In genomic region chr10:126686732-126687693, GRCh38 we compare ENCODE assay signal across 27 cellular contexts. TPM values are rescaled to one million over a fixed set of nuclear protein-coding genes. Genes with fewer than 3 reads are reported as not detected.
A peak's percentile ranks its signal among the peaks of the same experiment; 100 is the strongest.
DNase-seq lines count a peak whose midpoint lies in the region; ATAC-seq lines count a peak whose summit lies in the region.
"Had no signal": no experiment of that assay in that cellular context is flagged by ENCODE, and none has a peak within 500 bp of the region (broad histone marks: within the 10 kb centered on the region; RNA-seq: fewer than 3 reads in every experiment).

No MANE protein-coding gene starts in this region.

- DNase-seq in left ventricle myocardium superior (no peak), right cardiac atrium (no peak), islet precursor cell (peak; percentile 67), T-cell (no peak), NCI-H1436 (lab: John Stamatoyannopoulos, UW) (no peak), RKO (ENCODE audit: low spot score) (no peak)
- no peak for DNase-seq in stimulated activated naive CD8-positive, alpha-beta T cell treated with anti-CD3 and anti-CD28 coated beads, Interleukin-15, amount 100 ng/mL, for 72 hours
- DNase-seq: activated CD4-positive, alpha-beta T cell treated with anti-CD3 and anti-CD28 coated beads for 36 hours; activated naive CD4-positive, alpha-beta T cell; activated T-cell treated with anti-CD3 and anti-CD28 coated beads, Interleukin-2, amount 50 U/mL, for 48 hours; colonic mucosa; GF-D8; GOT3; kidney; NCI-H1105; NCI-H2081 treated with DMSO at 0.1 percent for 48 hours; pancreas; PC-9; SIG-M5; sigmoid colon; T-helper 1 cell; upper lobe of left lung had no signal

- POLR2A ChIA-PET in T-cell (lab: Charles Lee), result no interaction called here

- H3K27me3 ChIP-seq in right cardiac atrium (ENCODE audit: control insufficient read depth, insufficient read depth) (no peaks in the 10 kb centered on the region), neuron (ENCODE audit: insufficient read depth, low read length) (no peaks in the 10 kb centered on the region)
- H3K27me3 ChIP-seq: colonic mucosa, pancreas, sigmoid colon, upper lobe of left lung had no signal

- H3K9me3 ChIP-seq in right cardiac atrium (ENCODE audit: control insufficient read depth, low read length), result no peaks in the 10 kb centered on the region
- H3K9me3 ChIP-seq in neuron (ENCODE audit: low read length), result no peaks in the 10 kb centered on the region
- H3K9me3 ChIP-seq: colonic mucosa, pancreas had no signal

- ATAC-seq in left ventricle myocardium superior (peak; percentile 41), right cardiac atrium (no peak), T-cell (replicated peaks in 1 of 4) (no peak)
- no peak for ATAC-seq in stimulated activated naive CD8-positive, alpha-beta T cell treated with anti-CD3 and anti-CD28 coated beads, Interleukin-15, amount 100 ng/mL, for 72 hours
- ATAC-seq: activated CD4-positive, alpha-beta T cell treated with anti-CD3 and anti-CD28 coated beads for 36 hours; gastroesophageal sphincter; pancreas had no signal

- intact Hi-C loops in left ventricle myocardium superior (cut with micrococcal nuclease) (no loop called here), right cardiac atrium (cut with DNase I) (no loop called here)

- CTCF ChIA-PET in T-cell (lab: Charles Lee), result no interaction called here

- peaks cover 0 to 4% (median 3%) of the 10 kb centered on the region in 3 donors for H3K9me3 Mint-ChIP-seq in T-cell
- H3K9me3 Mint-ChIP-seq in stimulated activated naive CD8-positive, alpha-beta T cell treated with anti-CD3 and anti-CD28 coated beads, Interleukin-15, amount 100 ng/mL, for 72 hours, result peaks cover 0 to 4% of the 10 kb centered on the region in 2 donors

- no peak overlapping the region for H3K4me3 Mint-ChIP-seq in T-cell
- no peak overlapping the region for H3K4me3 Mint-ChIP-seq in stimulated activated naive CD8-positive, alpha-beta T cell treated with anti-CD3 and anti-CD28 coated beads, Interleukin-15, amount 100 ng/mL, for 72 hours
- H3K4me3 Mint-ChIP-seq: activated CD4-positive, alpha-beta T cell treated with anti-CD3 and anti-CD28 coated beads for 36 hours had no signal

- WGBS in right cardiac atrium, result 58% methylated on average over 18 of the region's 18 CpGs

- H3K27ac ChIP-seq in right cardiac atrium (ENCODE audit: low read length), result no peak overlapping the region
- H3K27ac ChIP-seq: colonic mucosa, gastroesophageal sphincter, pancreas, PC-9, sigmoid colon, upper lobe of left lung had no signal

- no peaks in the 10 kb centered on the region for H3K36me3 ChIP-seq in neuron (ENCODE audit: insufficient read depth, low read length)
- H3K36me3 ChIP-seq: colonic mucosa, gastroesophageal sphincter, pancreas, sigmoid colon, upper lobe of left lung had no signal

- H3K4me1 ChIP-seq in right cardiac atrium (ENCODE audit: control insufficient read depth, insufficient read depth, low read length) (no peaks in the 10 kb centered on the region), neuron (ENCODE audit: insufficient read depth, low read length) (no peaks in the 10 kb centered on the region)
- H3K4me1 ChIP-seq: colonic mucosa, gastroesophageal sphincter, pancreas, sigmoid colon, upper lobe of left lung had no signal

- H2AFZ ChIP-seq in neuron (ENCODE audit: low read depth, low read length), result peak overlapping the region; percentile 43
- H2AFZ ChIP-seq: PC-9 had no signal

- no peak overlapping the region for H3K27ac Mint-ChIP-seq in T-cell
- no peak overlapping the region for H3K27ac Mint-ChIP-seq in stimulated activated naive CD8-positive, alpha-beta T cell treated with anti-CD3 and anti-CD28 coated beads, Interleukin-15, amount 100 ng/mL, for 72 hours
- H3K27ac Mint-ChIP-seq: activated CD4-positive, alpha-beta T cell treated with anti-CD3 and anti-CD28 coated beads for 36 hours had no signal

- H3K27me3 Mint-ChIP-seq in T-cell, result peaks cover 0 to 5% of the 10 kb centered on the region in 2 donors
- H3K27me3 Mint-ChIP-seq in stimulated activated naive CD8-positive, alpha-beta T cell treated with anti-CD3 and anti-CD28 coated beads, Interleukin-15, amount 100 ng/mL, for 72 hours, result no peaks in the 10 kb centered on the region
- H3K27me3 Mint-ChIP-seq: activated CD4-positive, alpha-beta T cell treated with anti-CD3 and anti-CD28 coated beads for 36 hours had no signal

- H3K36me3 Mint-ChIP-seq in T-cell, result no peaks in the 10 kb centered on the region

- H3K4me3 ChIP-seq in right cardiac atrium (ENCODE audit: low read length), result no peak overlapping the region
- no peak overlapping the region for H3K4me3 ChIP-seq in neuron (ENCODE audit: low read length)
- H3K4me3 ChIP-seq: colonic mucosa, gastroesophageal sphincter, pancreas, PC-9, sigmoid colon, upper lobe of left lung had no signal

- H3K4me1 Mint-ChIP-seq in T-cell, result no peaks in the 10 kb centered on the region
- no peaks in the 10 kb centered on the region for H3K4me1 Mint-ChIP-seq in stimulated activated naive CD8-positive, alpha-beta T cell treated with anti-CD3 and anti-CD28 coated beads, Interleukin-15, amount 100 ng/mL, for 72 hours
- H3K4me1 Mint-ChIP-seq: activated CD4-positive, alpha-beta T cell treated with anti-CD3 and anti-CD28 coated beads for 36 hours had no signal

RNA-seq across cellular contexts. Expression of gene C10orf90, which starts 16.5 kb away (rescaled TPM):
- total RNA-seq in left ventricle myocardium superior (not detected), right cardiac atrium (under 1 TPM in 1 of 4 donors, not detected in 3; 0.22 TPM), T-cell (not detected)
- not detected for polyA plus RNA-seq in right cardiac atrium
- total RNA-seq: activated CD4-positive, alpha-beta T cell treated with anti-CD3 and anti-CD28 coated beads for 36 hours; activated CD8-positive, alpha-beta memory T cell treated with anti-CD3 and anti-CD28 coated beads for 36 hours; bronchial epithelial cell; colonic mucosa; gastroesophageal sphincter; kidney; lung microvascular endothelial cell had no signal
- polyA plus RNA-seq: pancreas had no signal
